Comparison of ENCODE assay signal across 23 cellular contexts in the genomic region with DNA sequence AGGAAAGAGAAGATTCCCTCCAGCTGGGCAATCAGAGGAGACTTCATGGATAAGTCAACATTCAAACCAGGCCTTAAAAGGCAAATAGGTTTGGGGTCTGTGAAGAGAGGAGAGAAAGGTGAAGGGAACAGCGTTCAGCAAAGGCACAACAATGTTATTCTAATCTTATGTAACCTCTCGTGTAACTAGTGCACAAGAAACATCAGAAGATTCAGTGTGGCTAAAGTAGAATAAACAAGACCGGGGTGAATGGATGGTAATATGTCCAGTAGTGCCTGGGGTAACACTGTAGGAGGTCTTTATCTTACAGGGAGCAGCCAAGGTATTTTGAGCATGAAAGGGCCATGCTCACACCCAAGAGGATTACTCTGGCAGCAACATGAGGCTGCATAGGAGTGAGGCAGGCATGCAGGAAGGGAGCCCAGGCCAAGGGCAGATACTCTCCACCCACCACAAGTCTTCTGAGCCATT. TPM values are rescaled to one million over a fixed set of nuclear protein-coding genes. Genes with fewer than 3 reads are reported as not detected.
DNase-seq lines count a peak whose midpoint lies in the region; ATAC-seq, FAIRE-seq and TF ChIP-seq lines count a peak whose summit lies in the region.
"Had no signal": no experiment of that assay in that cellular context is flagged by ENCODE, and none has a peak within 500 bp of the region (broad histone marks: within the 10 kb centered on the region; RNA-seq: fewer than 3 reads in every experiment).

No MANE protein-coding gene starts in this region.

- CTCF ChIA-PET in WTC11 (lab: Charles Lee) = no interaction called here

- H3K4me1 Mint-ChIP-seq in WTC11 (peaks cover 26% of the 10 kb centered on the region), type B pancreatic cell (ENCODE audit: unreplicated experiment) (peaks cover 41% of the 10 kb centered on the region)
- H3K4me1 Mint-ChIP-seq: CD8-positive, alpha-beta memory T cell had no signal

- H3K27ac Mint-ChIP-seq in WTC11 (no peak overlapping the region), type B pancreatic cell (no peak overlapping the region)
- H3K27ac Mint-ChIP-seq: CD8-positive, alpha-beta memory T cell; stimulated activated naive CD8-positive, alpha-beta T cell treated with anti-CD3 and anti-CD28 coated beads, Interleukin-15, Interleukin-2, amounts not matched to agents 100 ng/mL and 50 ng/mL, for 24 hours had no signal

- H3K27me3 Mint-ChIP-seq in WTC11 (ENCODE audit: low read depth) (no peaks in the 10 kb centered on the region; the same call in 1 of the 2 replicates), type B pancreatic cell (peaks cover 4% of the 10 kb centered on the region)

- H3K4me3 Mint-ChIP-seq in WTC11 = no peak overlapping the region
- peak overlapping the region; percentile 28 for H3K4me3 Mint-ChIP-seq in type B pancreatic cell
- H3K4me3 Mint-ChIP-seq: CD8-positive, alpha-beta memory T cell; stimulated activated naive CD8-positive, alpha-beta T cell treated with anti-CD3 and anti-CD28 coated beads, Interleukin-15, Interleukin-2, amounts not matched to agents 100 ng/mL and 50 ng/mL, for 24 hours had no signal

- peak; percentile 16 for DNase-seq in NCI-H345 (lab: John Stamatoyannopoulos, UW)
- DNase-seq in NCI-H345 treated with DMSO at 0.1 percent for 48 hours (lab: John Stamatoyannopoulos, UW; ENCODE audit: unreplicated experiment) = no peak
- no peak for DNase-seq in WTC11 (ENCODE audit: low spot score)
- DNase-seq in right cardiac atrium = no peak
- no peak for DNase-seq in type B pancreatic cell (ENCODE audit: extremely low spot score, unreplicated experiment)
- DNase-seq in T1000 (lab: John Stamatoyannopoulos, UW) = no peak
- no peak for DNase-seq in HTR-8/SVneo (ENCODE audit: insufficient read length, low spot score)
- DNase-seq in NCI-H2196 (lab: John Stamatoyannopoulos, UW; ENCODE audit: unreplicated experiment) = no peak
- DNase-seq: activated naive CD4-positive, alpha-beta T cell treated with anti-CD3 and anti-CD28 coated beads, Interleukin-2, amount 50 U/mL, for 16 hours; CD8-positive, alpha-beta memory T cell; central memory CD4-positive, alpha-beta T cell; DMS53; head of caudate nucleus; mucosa of descending colon; NCI-H2107; small intestine; stimulated activated CD4-positive, alpha-beta T cell treated with anti-CD3 and anti-CD28 coated beads, Interleukin-2, amount 100 ng/mL, for 48 hours; transverse colon had no signal

- no peaks in the 10 kb centered on the region for H3K9me3 ChIP-seq in right cardiac atrium (ENCODE audit: control insufficient read depth, low read length)
- H3K9me3 ChIP-seq: mucosa of descending colon, prostate gland, transverse colon had no signal

- TF ChIP-seq CTCF in WTC11 (IDR thresholded peaks at IDR 0.05) (no peak), type B pancreatic cell (conservative IDR thresholded peaks at IDR 0.05) (no peak)

- H3K9me3 Mint-ChIP-seq in WTC11 (no peaks in the 10 kb centered on the region), type B pancreatic cell (peaks cover 3% of the 10 kb centered on the region)
- H3K9me3 Mint-ChIP-seq: CD8-positive, alpha-beta memory T cell; stimulated activated naive CD8-positive, alpha-beta T cell treated with anti-CD3 and anti-CD28 coated beads, Interleukin-15, Interleukin-2, amounts not matched to agents 100 ng/mL and 50 ng/mL, for 24 hours had no signal

- H3K4me1 ChIP-seq in right cardiac atrium (ENCODE audit: control insufficient read depth, insufficient read depth, low read length) = peaks cover 17% of the 10 kb centered on the region
- H3K4me1 ChIP-seq: prostate gland, transverse colon had no signal

- no peaks in the 10 kb centered on the region for H3K27me3 ChIP-seq in right cardiac atrium (ENCODE audit: control insufficient read depth, insufficient read depth)
- H3K27me3 ChIP-seq: transverse colon had no signal

- intact Hi-C loops in right cardiac atrium (cut with DNase I) = no loop called here

- FAIRE-seq in HTR-8/SVneo (lab: Jason Lieb, UNC) = no peak
- FAIRE-seq: small intestine, TTC549 had no signal

- POLR2A ChIA-PET in WTC11 (lab: Charles Lee) = no interaction called here

- H3K4me3 ChIP-seq in right cardiac atrium (ENCODE audit: low read length) = no peak overlapping the region
- H3K4me3 ChIP-seq: mucosa of descending colon, prostate gland, transverse colon had no signal

- peak overlapping the region; percentile 2 for H3K27ac ChIP-seq in right cardiac atrium (ENCODE audit: low read length)
- H3K27ac ChIP-seq: 22Rv1, HL-60, prostate gland, transverse colon had no signal

- WGBS in right cardiac atrium = 70% methylated on average over 3 of the region's 3 CpGs

- ATAC-seq in WTC11 (peak; percentile 87), right cardiac atrium (peak in 1 of 2 donors; percentile 42)
- ATAC-seq: mucosa of descending colon had no signal

- H3K36me3 Mint-ChIP-seq in WTC11 (no peaks in the 10 kb centered on the region), type B pancreatic cell (peaks cover 7% of the 10 kb centered on the region)
- H3K36me3 Mint-ChIP-seq: CD8-positive, alpha-beta memory T cell had no signal

TF ChIP-seq in WTC11, 78 proteins besides CTCF, POLR2A, EP300 and RAD21:
- no peak for TF ChIP-seq RELA (CRISPR knock-in tag; IDR thresholded peaks at IDR 0.05; ENCODE audit: borderline replicate concordance)
- no peak for TF ChIP-seq ELF4 (CRISPR knock-in tag; IDR thresholded peaks at IDR 0.05; ENCODE audit: low read depth)
- no peak for TF ChIP-seq NFYB (CRISPR knock-in tag; conservative IDR thresholded peaks at IDR 0.05; ENCODE audit: low read depth)
- no peak for TF ChIP-seq EMX1 (CRISPR knock-in tag; IDR thresholded peaks at IDR 0.05)
- TF ChIP-seq KAT7 (CRISPR knock-in tag; IDR thresholded peaks at IDR 0.05; ENCODE audit: borderline replicate concordance) = no peak
- no peak for TF ChIP-seq PRRX2 (CRISPR knock-in tag; IDR thresholded peaks at IDR 0.05)
- TF ChIP-seq, protein P1, sequence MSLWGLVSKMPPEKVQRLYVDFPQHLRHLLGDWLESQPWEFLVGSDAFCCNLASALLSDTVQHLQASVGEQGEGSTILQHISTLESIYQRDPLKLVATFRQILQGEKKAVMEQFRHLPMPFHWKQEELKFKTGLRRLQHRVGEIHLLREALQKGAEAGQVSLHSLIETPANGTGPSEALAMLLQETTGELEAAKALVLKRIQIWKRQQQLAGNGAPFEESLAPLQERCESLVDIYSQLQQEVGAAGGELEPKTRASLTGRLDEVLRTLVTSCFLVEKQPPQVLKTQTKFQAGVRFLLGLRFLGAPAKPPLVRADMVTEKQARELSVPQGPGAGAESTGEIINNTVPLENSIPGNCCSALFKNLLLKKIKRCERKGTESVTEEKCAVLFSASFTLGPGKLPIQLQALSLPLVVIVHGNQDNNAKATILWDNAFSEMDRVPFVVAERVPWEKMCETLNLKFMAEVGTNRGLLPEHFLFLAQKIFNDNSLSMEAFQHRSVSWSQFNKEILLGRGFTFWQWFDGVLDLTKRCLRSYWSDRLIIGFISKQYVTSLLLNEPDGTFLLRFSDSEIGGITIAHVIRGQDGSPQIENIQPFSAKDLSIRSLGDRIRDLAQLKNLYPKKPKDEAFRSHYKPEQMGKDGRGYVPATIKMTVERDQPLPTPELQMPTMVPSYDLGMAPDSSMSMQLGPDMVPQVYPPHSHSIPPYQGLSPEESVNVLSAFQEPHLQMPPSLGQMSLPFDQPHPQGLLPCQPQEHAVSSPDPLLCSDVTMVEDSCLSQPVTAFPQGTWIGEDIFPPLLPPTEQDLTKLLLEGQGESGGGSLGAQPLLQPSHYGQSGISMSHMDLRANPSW (CRISPR knock-in tag; conservative IDR thresholded peaks at IDR 0.05; ENCODE audit: low read depth) = no peak
- TF ChIP-seq, protein P2, sequence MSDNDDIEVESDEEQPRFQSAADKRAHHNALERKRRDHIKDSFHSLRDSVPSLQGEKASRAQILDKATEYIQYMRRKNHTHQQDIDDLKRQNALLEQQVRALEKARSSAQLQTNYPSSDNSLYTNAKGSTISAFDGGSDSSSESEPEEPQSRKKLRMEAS (CRISPR knock-in tag; IDR thresholded peaks at IDR 0.05) = no peak
- no peak for TF ChIP-seq OVOL2 (CRISPR knock-in tag; IDR thresholded peaks at IDR 0.05; ENCODE audit: borderline replicate concordance)
- TF ChIP-seq, protein P3, sequence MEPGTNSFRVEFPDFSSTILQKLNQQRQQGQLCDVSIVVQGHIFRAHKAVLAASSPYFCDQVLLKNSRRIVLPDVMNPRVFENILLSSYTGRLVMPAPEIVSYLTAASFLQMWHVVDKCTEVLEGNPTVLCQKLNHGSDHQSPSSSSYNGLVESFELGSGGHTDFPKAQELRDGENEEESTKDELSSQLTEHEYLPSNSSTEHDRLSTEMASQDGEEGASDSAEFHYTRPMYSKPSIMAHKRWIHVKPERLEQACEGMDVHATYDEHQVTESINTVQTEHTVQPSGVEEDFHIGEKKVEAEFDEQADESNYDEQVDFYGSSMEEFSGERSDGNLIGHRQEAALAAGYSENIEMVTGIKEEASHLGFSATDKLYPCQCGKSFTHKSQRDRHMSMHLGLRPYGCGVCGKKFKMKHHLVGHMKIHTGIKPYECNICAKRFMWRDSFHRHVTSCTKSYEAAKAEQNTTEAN (CRISPR knock-in tag; IDR thresholded peaks at IDR 0.05) = no peak
- TF ChIP-seq, protein P4, sequence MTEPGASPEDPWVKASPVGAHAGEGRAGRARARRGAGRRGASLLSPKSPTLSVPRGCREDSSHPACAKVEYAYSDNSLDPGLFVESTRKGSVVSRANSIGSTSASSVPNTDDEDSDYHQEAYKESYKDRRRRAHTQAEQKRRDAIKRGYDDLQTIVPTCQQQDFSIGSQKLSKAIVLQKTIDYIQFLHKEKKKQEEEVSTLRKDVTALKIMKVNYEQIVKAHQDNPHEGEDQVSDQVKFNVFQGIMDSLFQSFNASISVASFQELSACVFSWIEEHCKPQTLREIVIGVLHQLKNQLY (CRISPR knock-in tag; IDR thresholded peaks at IDR 0.05) = no peak

RNA-seq across cellular contexts. Expression of a gene that starts 24.1 kb away (rescaled TPM):
- total RNA-seq in WTC11 (2021) (1.4 to 4.5 TPM (median 2.1 TPM) in 3 replicates), right cardiac atrium (10 to 100 TPM; 54.0 to 65.3 (median 56.4) TPM), type B pancreatic cell (ENCODE audit: low replicate concordance) (21.9 and 31.7 TPM in 2 replicates)
- polyA plus RNA-seq in right cardiac atrium = 66.8 TPM
- polyA plus RNA-seq: CD8-positive, alpha-beta memory T cell had no signal
